19 cellular contexts compared by ENCODE assay signal in genomic region chr6:81531869-81532561, GRCh38.
"Had no signal": no experiment of that assay in that cellular context is flagged by ENCODE, and none has a peak within 500 bp of the region (broad histone marks: within the 10 kb centered on the region; RNA-seq: fewer than 3 reads in every experiment).

No MANE protein-coding gene starts in this region.

- H3K4me3 Mint-ChIP-seq: activated naive CD8-positive, alpha-beta T cell treated with anti-CD3 and anti-CD28 coated beads for 36 hours; activated T-helper 17 cell treated with anti-CD3 and anti-CD28 coated beads, Interleukin-2, amount 50 U/mL, for 72 hours; central memory CD8-positive, alpha-beta T cell; immature natural killer cell; natural killer cell treated with Interleukin-12 subunit alpha and Interleukin-12 subunit beta and Interleukin-15 and Interleukin-18, amount 100 ng/mL, for 72 hours had no signal

- H3K36me3 ChIP-seq: brain microvascular endothelial cell, gastroesophageal sphincter, heart left ventricle, neutrophil, spleen, thyroid gland had no signal

- H3K27ac Mint-ChIP-seq: activated naive CD8-positive, alpha-beta T cell treated with anti-CD3 and anti-CD28 coated beads for 36 hours; activated T-helper 17 cell treated with anti-CD3 and anti-CD28 coated beads, Interleukin-2, amount 50 U/mL, for 72 hours; immature natural killer cell; natural killer cell treated with Interleukin-12 subunit alpha and Interleukin-12 subunit beta and Interleukin-15 and Interleukin-18, amount 100 ng/mL, for 72 hours had no signal

- H3K4me3 ChIP-seq: coronary artery, gastroesophageal sphincter, heart left ventricle, spleen, thyroid gland had no signal

- H3K36me3 Mint-ChIP-seq: activated naive CD8-positive, alpha-beta T cell treated with anti-CD3 and anti-CD28 coated beads for 36 hours; natural killer cell treated with Interleukin-12 subunit alpha and Interleukin-12 subunit beta and Interleukin-15 and Interleukin-18, amount 100 ng/mL, for 72 hours had no signal

- ATAC-seq: activated T-helper 17 cell treated with anti-CD3 and anti-CD28 coated beads, Interleukin-2, amount 50 U/mL, for 72 hours; esophagus mucosa; gastroesophageal sphincter; heart left ventricle; natural killer cell treated with Interleukin-12 subunit alpha and Interleukin-12 subunit beta and Interleukin-15 and Interleukin-18, amount 100 ng/mL, for 72 hours had no signal

- H3K9me3 Mint-ChIP-seq: activated naive CD8-positive, alpha-beta T cell treated with anti-CD3 and anti-CD28 coated beads for 36 hours; activated T-helper 17 cell treated with anti-CD3 and anti-CD28 coated beads, Interleukin-2, amount 50 U/mL, for 72 hours had no signal

- H3K27me3 ChIP-seq: brain microvascular endothelial cell, gastroesophageal sphincter, heart left ventricle, neutrophil, spleen, thyroid gland had no signal

- H3K9me3 ChIP-seq: gastroesophageal sphincter, heart left ventricle, neutrophil, spleen, thyroid gland had no signal

- H3K4me1 Mint-ChIP-seq: activated naive CD8-positive, alpha-beta T cell treated with anti-CD3 and anti-CD28 coated beads for 36 hours; activated T-helper 17 cell treated with anti-CD3 and anti-CD28 coated beads, Interleukin-2, amount 50 U/mL, for 72 hours; central memory CD8-positive, alpha-beta T cell; immature natural killer cell had no signal

- DNase-seq: activated CD4-positive, alpha-beta T cell treated with anti-CD3 and anti-CD28 coated beads, Interleukin-2, amount 50 U/mL, for 48 hours; activated naive CD4-positive, alpha-beta T cell; activated naive CD8-positive, alpha-beta T cell treated with anti-CD3 and anti-CD28 coated beads for 36 hours; amygdala; brain microvascular endothelial cell; heart left ventricle; immature natural killer cell; posterior cingulate gyrus; spleen; stimulated activated CD8-positive, alpha-beta memory T cell treated with anti-CD3 and anti-CD28 coated beads, Interleukin-4, amount 100 ng/mL, for 48 hours; stimulated activated naive CD4-positive, alpha-beta T cell treated with Interleukin-2 at 50 U/mL for 16 hours; thyroid gland had no signal

- H3K4me1 ChIP-seq: gastroesophageal sphincter, heart left ventricle, spleen, thyroid gland had no signal

- H3K27ac ChIP-seq: brain microvascular endothelial cell, coronary artery, gastroesophageal sphincter, heart left ventricle, neutrophil, spleen, thyroid gland had no signal

- H3K27me3 Mint-ChIP-seq: activated naive CD8-positive, alpha-beta T cell treated with anti-CD3 and anti-CD28 coated beads for 36 hours; activated T-helper 17 cell treated with anti-CD3 and anti-CD28 coated beads, Interleukin-2, amount 50 U/mL, for 72 hours; central memory CD8-positive, alpha-beta T cell; natural killer cell treated with Interleukin-12 subunit alpha and Interleukin-12 subunit beta and Interleukin-15 and Interleukin-18, amount 100 ng/mL, for 72 hours had no signal
